Comparison of ENCODE assay signal across 28 cellular contexts in genomic region chr6:41058783-41059181, GRCh38. TPM values are rescaled to one million over a fixed set of nuclear protein-coding genes. Genes with fewer than 3 reads are reported as not detected.
DNase-seq lines count a peak whose midpoint lies in the region; FAIRE-seq and TF ChIP-seq lines count a peak whose summit lies in the region.
"Had no signal": no experiment of that assay in that cellular context is flagged by ENCODE, and none has a peak within 500 bp of the region (broad histone marks: within the 10 kb centered on the region; RNA-seq: fewer than 3 reads in every experiment).

No MANE protein-coding gene starts in this region.

- no peak for TF ChIP-seq CTCF in Calu3 (IDR thresholded peaks at IDR 0.05; ENCODE audit: unreplicated experiment)
- no peak for TF ChIP-seq CTCF in Loucy (conservative IDR thresholded peaks at IDR 0.05; ENCODE audit: low read length)
- no peak for TF ChIP-seq CTCF in kidney (IDR thresholded peaks at IDR 0.05; ENCODE audit: borderline replicate concordance, extremely low read depth, insufficient read depth)
- no peak for TF ChIP-seq CTCF in parathyroid adenoma (IDR thresholded peaks at IDR 0.05)
- no peak for TF ChIP-seq CTCF in smooth muscle cell (IDR thresholded peaks at IDR 0.05; ENCODE audit: borderline replicate concordance, insufficient read depth, poor library complexity, severe bottlenecking)

- H3K4me1 Mint-ChIP-seq in Calu3 (ENCODE audit: low read depth, unreplicated experiment), result peaks cover 27% of the 10 kb centered on the region
- H3K4me1 Mint-ChIP-seq: CD14-positive monocyte; central memory CD8-positive, alpha-beta T cell had no signal

- peak overlapping the region; percentile 36 for H3K27ac Mint-ChIP-seq in Calu3 (ENCODE audit: unreplicated experiment)
- H3K27ac Mint-ChIP-seq: activated CD8-positive, alpha-beta T cell treated with anti-CD3 and anti-CD28 coated beads for 36 hours; naive B cell had no signal

- H3K4me3 ChIP-seq in Loucy (ENCODE audit: low read length, poor library complexity, severe bottlenecking), result no peak overlapping the region
- no peak overlapping the region for H3K4me3 ChIP-seq in kidney (ENCODE audit: low read length in 2 of 2)
- H3K4me3 ChIP-seq in parathyroid adenoma (ENCODE audit: low read depth, low read length), result no peak overlapping the region
- no peak overlapping the region for H3K4me3 ChIP-seq in smooth muscle cell
- H3K4me3 ChIP-seq: Peyer's patch, SJCRH30, suprapubic skin had no signal

- DNase-seq in Calu3, result no peak
- DNase-seq in kidney, result no peak
- DNase-seq in HTR-8/SVneo (ENCODE audit: insufficient read length, low spot score), result no peak
- DNase-seq in hepatic stellate cell (ENCODE audit: low spot score), result no peak
- no peak for DNase-seq in smooth muscle cell (lab: John Stamatoyannopoulos, UW; ENCODE audit: unreplicated experiment)
- DNase-seq: activated CD8-positive, alpha-beta T cell treated with anti-CD3 and anti-CD28 coated beads for 36 hours; Karpas-422; naive B cell; NCI-H1436; NCI-H2081 treated with DMSO at 0.1 percent for 48 hours; NCI-H226; NCI-H69; Peyer's patch; SJCRH30; stimulated activated CD4-positive, alpha-beta T cell treated with anti-CD3 and anti-CD28 coated beads, Interleukin-4, amount 100 ng/mL, for 1 hour had no signal

- H3K27me3 ChIP-seq in Loucy (ENCODE audit: insufficient read depth, low read length, poor library complexity, severe bottlenecking), result no peaks in the 10 kb centered on the region
- no peaks in the 10 kb centered on the region for H3K27me3 ChIP-seq in parathyroid adenoma (ENCODE audit: control insufficient read depth, insufficient read depth, low read length)
- H3K27me3 ChIP-seq in smooth muscle cell (ENCODE audit: low read depth), result no peaks in the 10 kb centered on the region
- H3K27me3 ChIP-seq: Peyer's patch, SJCRH30, suprapubic skin had no signal

- FAIRE-seq in kidney (lab: Jason Lieb, UNC) (no peak), HTR-8/SVneo (lab: Jason Lieb, UNC) (no peak)
- FAIRE-seq: astrocyte, D721Med, endometrium had no signal

- H3K79me2 ChIP-seq in Loucy (ENCODE audit: insufficient read depth, low read length), result no peaks in the 10 kb centered on the region
- H3K79me2 ChIP-seq in parathyroid adenoma, result no peaks in the 10 kb centered on the region
- H3K79me2 ChIP-seq in smooth muscle cell (ENCODE audit: low read depth), result no peaks in the 10 kb centered on the region

- no peaks in the 10 kb centered on the region for H3K9me3 Mint-ChIP-seq in Calu3 (ENCODE audit: low read depth, unreplicated experiment)
- H3K9me3 Mint-ChIP-seq: activated CD8-positive, alpha-beta T cell treated with anti-CD3 and anti-CD28 coated beads for 36 hours; CD14-positive monocyte; central memory CD8-positive, alpha-beta T cell; naive B cell had no signal

- no peak overlapping the region for H3K9ac ChIP-seq in Loucy (ENCODE audit: low read depth, low read length, poor library complexity, severe bottlenecking)
- no peak overlapping the region for H3K9ac ChIP-seq in kidney (ENCODE audit: low read length in 2 of 2)
- H3K9ac ChIP-seq in parathyroid adenoma, result no peak overlapping the region
- H3K9ac ChIP-seq in smooth muscle cell (ENCODE audit: low read depth), result no peak overlapping the region

- WGBS in smooth muscle cell (ENCODE audit: low lambda C conversion rate), result 74% methylated on average over 2 of the region's 2 CpGs

- peaks cover 26% of the 10 kb centered on the region for H3K4me1 ChIP-seq in Loucy (ENCODE audit: insufficient read depth, low read length, poor library complexity, severe bottlenecking)
- H3K4me1 ChIP-seq in kidney (ENCODE audit: control insufficient read depth in 1 of 2, insufficient read depth in 1 of 2, low read depth in 1 of 2, low read length in 2 of 2), result peaks cover 4 to 14% of the 10 kb centered on the region in 2 donors
- peaks cover 25% of the 10 kb centered on the region for H3K4me1 ChIP-seq in parathyroid adenoma
- H3K4me1 ChIP-seq in smooth muscle cell (ENCODE audit: low read depth), result peaks cover 1% of the 10 kb centered on the region

- peaks cover 6% of the 10 kb centered on the region for H3K36me3 Mint-ChIP-seq in Calu3 (ENCODE audit: insufficient read depth, unreplicated experiment)

- no peaks in the 10 kb centered on the region for H3K27me3 Mint-ChIP-seq in Calu3 (ENCODE audit: unreplicated experiment)
- H3K27me3 Mint-ChIP-seq: activated CD8-positive, alpha-beta T cell treated with anti-CD3 and anti-CD28 coated beads for 36 hours; central memory CD8-positive, alpha-beta T cell; naive B cell had no signal

- H3K4me2 ChIP-seq in Loucy (ENCODE audit: low read depth, low read length, poor library complexity, severe bottlenecking), result no peak overlapping the region
- H3K4me2 ChIP-seq in parathyroid adenoma (ENCODE audit: low read length), result no peak overlapping the region
- H3K4me2 ChIP-seq in smooth muscle cell, result no peak overlapping the region

- BruUV-seq in Calu3 (replicated peaks; lab: Mats Ljungman, UMichigan), result no TSS peak

- H3K9me2 ChIP-seq in Loucy (replicated peaks; ENCODE audit: low read depth, low read length), result no peaks in the 10 kb centered on the region

- intact Hi-C loops in Calu3 (cut with micrococcal nuclease; ENCODE audit: unreplicated experiment) (no loop called here), kidney (cut with DNase I) (no loop called here)

- peak overlapping the region; percentile 1 to 34 for H3K27ac ChIP-seq in kidney (ENCODE audit: low read depth in 2 of 2, low read length in 2 of 2)
- H3K27ac ChIP-seq in parathyroid adenoma, result peak overlapping the region; percentile 68
- no peak overlapping the region for H3K27ac ChIP-seq in smooth muscle cell (ENCODE audit: low read depth)
- H3K27ac ChIP-seq: SJCRH30, suprapubic skin had no signal

- H3K4me3 Mint-ChIP-seq in Calu3 (ENCODE audit: low read depth, unreplicated experiment), result no peak overlapping the region
- H3K4me3 Mint-ChIP-seq: activated CD8-positive, alpha-beta T cell treated with anti-CD3 and anti-CD28 coated beads for 36 hours; CD14-positive monocyte; central memory CD8-positive, alpha-beta T cell; naive B cell had no signal

- H4K20me1 ChIP-seq in Loucy (ENCODE audit: insufficient read depth, low read length, poor library complexity, severe bottlenecking) (no peaks in the 10 kb centered on the region), smooth muscle cell (ENCODE audit: low read depth) (no peaks in the 10 kb centered on the region)

- H3F3A ChIP-seq in Loucy (ENCODE audit: low read depth), result no peaks in the 10 kb centered on the region
- no peaks in the 10 kb centered on the region for H3F3A ChIP-seq in smooth muscle cell (ENCODE audit: low read depth)

- H3K36me3 ChIP-seq in Loucy (ENCODE audit: insufficient read depth, low read length) (no peaks in the 10 kb centered on the region; the same call in 1 of the 2 replicates), kidney (ENCODE audit: control insufficient read depth in 1 of 2, insufficient read depth in 2 of 2, low read length in 2 of 2) (no peaks in the 10 kb centered on the region), parathyroid adenoma (ENCODE audit: control insufficient read depth, insufficient read depth, low read length) (no peaks in the 10 kb centered on the region), smooth muscle cell (ENCODE audit: low read depth) (no peaks in the 10 kb centered on the region)
- H3K36me3 ChIP-seq: Peyer's patch had no signal

- CTCF ChIA-PET in Calu3 (lab: Charles Lee), result interaction anchor here (0.7 to 0.8 kb wide), 2 partner anchors 20 to 152 kb away, joined by 3 to 4 read pairs; partner anchors contain the start of gene UNC5CL

- H2AFZ ChIP-seq in Loucy (ENCODE audit: low read length) (peak overlapping the region; percentile 63; the same call in 1 of the 2 replicates), parathyroid adenoma (peak overlapping the region; percentile 68), smooth muscle cell (ENCODE audit: low read depth) (no peak overlapping the region)

- H3K9me3 ChIP-seq in Loucy (ENCODE audit: insufficient read depth, low read depth, low read length), result no peaks in the 10 kb centered on the region
- H3K9me3 ChIP-seq in kidney (ENCODE audit: control insufficient read depth in 1 of 2, low read length in 2 of 2), result no peaks in the 10 kb centered on the region
- no peaks in the 10 kb centered on the region for H3K9me3 ChIP-seq in parathyroid adenoma (ENCODE audit: control insufficient read depth, low read length)
- no peaks in the 10 kb centered on the region for H3K9me3 ChIP-seq in smooth muscle cell (replicated peaks; ENCODE audit: low read depth)
- H3K9me3 ChIP-seq: Peyer's patch, SJCRH30, suprapubic skin had no signal

RNA-seq across cellular contexts. Expression of gene APOBEC2, which starts 5.8 kb away (rescaled TPM):
- total RNA-seq in Calu3 (2022) (not detected in 2 replicates), kidney (not detected), smooth muscle cell (1.0 TPM in 1 of 2 replicates, not detected in the other)
- polyA plus RNA-seq in kidney (ENCODE audit: insufficient read depth, low read depth, low replicate concordance) (not detected), smooth muscle cell (1.2 and 1.6 TPM in 2 replicates)
- total RNA-seq: activated CD8-positive, alpha-beta T cell treated with anti-CD3 and anti-CD28 coated beads for 36 hours; astrocyte; dermis microvascular lymphatic vessel endothelial cell; kidney epithelial cell; osteoblast; renal cortical epithelial cell; suprapubic skin had no signal

RNA-seq across cellular contexts. Expression of gene OARD1, which starts 13.4 kb away (rescaled TPM):
- 33.2 and 37.7 TPM in 2 replicates for total RNA-seq in Calu3 (2022)
- total RNA-seq in kidney, result 35.9 TPM
- 62.6 TPM for polyA plus RNA-seq in kidney (ENCODE audit: insufficient read depth, low read depth, low replicate concordance)
- 15.0 and 18.5 TPM in 2 replicates for total RNA-seq in smooth muscle cell
- polyA plus RNA-seq in smooth muscle cell, result 21.2 and 27.2 TPM in 2 replicates

RNA-seq across cellular contexts. Expression of gene NFYA, which starts 14.0 kb away (rescaled TPM):
- total RNA-seq in Calu3 (2022) (22.9 and 23.7 TPM in 2 replicates), kidney (22.5 TPM), smooth muscle cell (40.2 and 43.5 TPM in 2 replicates)
- polyA plus RNA-seq in kidney (ENCODE audit: insufficient read depth, low read depth, low replicate concordance) (6.4 TPM), smooth muscle cell (20.6 and 22.4 TPM in 2 replicates)

RNA-seq across cellular contexts. Expression of gene TSPO2, which starts 16.5 kb away (rescaled TPM):
- total RNA-seq in Calu3 (2022), result not detected in 2 replicates
- total RNA-seq in kidney, result 0.44 TPM
- 0.88 TPM for polyA plus RNA-seq in kidney (ENCODE audit: insufficient read depth, low read depth, low replicate concordance)
- not detected in 2 replicates for total RNA-seq in smooth muscle cell
- not detected in 2 replicates for polyA plus RNA-seq in smooth muscle cell
- total RNA-seq: activated CD8-positive, alpha-beta T cell treated with anti-CD3 and anti-CD28 coated beads for 36 hours; astrocyte; dermis microvascular lymphatic vessel endothelial cell; kidney epithelial cell; osteoblast; Peyer's patch; renal cortical epithelial cell; SJCRH30; suprapubic skin; urinary bladder had no signal
- polyA plus RNA-seq: CD14-positive monocyte, urinary bladder had no signal

RNA-seq across cellular contexts. Expression of gene UNC5CL, which starts 19.8 kb away (rescaled TPM):
- total RNA-seq in Calu3 (2022) (10.6 and 15.9 TPM in 2 replicates), kidney (53.7 TPM), smooth muscle cell (0.63 and 3.4 TPM in 2 replicates)
- polyA plus RNA-seq in kidney (ENCODE audit: insufficient read depth, low read depth, low replicate concordance) (41.3 TPM), smooth muscle cell (1.1 and 1.3 TPM in 2 replicates)
- total RNA-seq: osteoblast had no signal
